ENCODE assay signal across 7 cellular contexts in the genomic region with DNA sequence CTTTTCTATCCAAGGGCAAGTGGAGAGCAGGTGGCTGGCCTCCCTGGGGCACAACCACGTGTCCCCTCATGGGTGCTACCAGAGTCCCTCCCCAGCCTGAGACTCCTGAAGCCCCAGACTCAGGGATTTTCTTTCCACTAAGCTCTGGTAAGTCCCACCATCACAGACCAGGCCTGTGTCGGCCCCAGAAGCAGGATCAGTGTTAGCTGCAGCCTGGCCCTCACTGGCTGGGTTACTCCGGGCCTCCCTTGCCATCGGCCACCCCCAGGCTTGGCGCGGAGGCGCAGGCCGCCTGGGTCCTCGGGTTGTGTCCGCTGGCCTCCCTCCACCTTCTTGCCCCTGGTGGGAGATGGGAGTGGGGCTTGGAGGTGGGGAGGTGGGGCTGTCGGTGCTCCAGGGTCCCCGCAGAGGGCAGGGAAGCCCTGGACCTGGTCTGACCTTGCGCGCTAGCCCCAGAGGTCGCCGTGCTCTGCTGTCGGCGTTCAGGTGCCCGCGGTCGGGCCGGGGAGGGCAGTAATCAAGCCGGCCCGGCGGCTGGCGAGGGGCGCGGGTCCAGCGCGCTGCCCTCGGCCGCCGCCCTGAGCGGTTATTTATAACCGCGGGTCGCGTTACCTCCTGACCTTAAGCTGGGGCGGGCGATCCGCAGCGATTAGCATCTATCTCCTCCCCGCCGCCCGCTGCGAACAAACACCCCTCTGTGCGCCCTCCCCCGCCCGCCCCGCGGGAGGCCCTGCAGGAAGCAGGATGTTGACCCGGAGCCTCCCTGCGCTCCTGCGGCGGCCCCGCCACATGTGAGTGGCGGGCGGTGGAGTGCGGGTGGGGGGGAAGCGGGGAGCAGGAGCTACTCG.
DNase-seq lines count a peak whose midpoint lies in the region; ATAC-seq and TF ChIP-seq lines count a peak whose summit lies in the region.

No MANE protein-coding gene starts in this region.

- 2% methylated on average over 61 of the region's 61 CpGs for WGBS in liver

- ATAC-seq in GM18498 (IDR thresholded peaks at IDR 0.05; ENCODE audit: unreplicated experiment): peak; percentile 50
- no peak for ATAC-seq in GM18870 (IDR thresholded peaks at IDR 0.05; ENCODE audit: unreplicated experiment)

- H3K9ac ChIP-seq in liver (ENCODE audit: low read depth in 1 of 2, low read length in 2 of 2): peak overlapping the region; percentile 63 to 80

- H3K4me1 ChIP-seq in liver (ENCODE audit: control insufficient read depth in 4 of 4, insufficient read depth in 4 of 4, low read length in 3 of 4): peaks cover 26 to 81% (median 61%) of the 10 kb centered on the region in 4 donors

- DNase-seq in NCI-H1930 (lab: John Stamatoyannopoulos, UW) (peak; percentile 15 to 18), coronary artery (ENCODE audit: low spot score) (peak; percentile 78)
- DNase-seq in activated CD4-positive, CD25-positive, alpha-beta regulatory T cell treated with anti-CD3 and anti-CD28 coated beads, Interleukin-2, amount 50 U/mL, for 72 hours: peak; percentile 77
- peak; percentile 74 for DNase-seq in stimulated activated CD4-positive, alpha-beta T cell treated with anti-CD3 and anti-CD28 coated beads, Interleukin-4, amount 100 ng/mL, for 1 hour

- H3K27ac ChIP-seq in coronary artery (peak overlapping the region; percentile 77 to 90), liver (ENCODE audit: low read depth in 1 of 2, low read length in 2 of 2) (peak overlapping the region; percentile 75 to 92)

- TF ChIP-seq RAD21 in liver (IDR thresholded peaks at IDR 0.05): peak; percentile 36 to 64

- H3K27me3 ChIP-seq in liver (ENCODE audit: control insufficient read depth in 4 of 4, insufficient read depth in 4 of 4, low read length in 3 of 4): no peaks in the 10 kb centered on the region

- H3K4me3 ChIP-seq in coronary artery: peak overlapping the region; percentile 63
- H3K4me3 ChIP-seq in liver (ENCODE audit: low read depth in 1 of 3, low read length in 3 of 3): peak overlapping the region; percentile 18 to 59 (median 33)

- no peaks in the 10 kb centered on the region for H3K36me3 ChIP-seq in liver (ENCODE audit: control insufficient read depth in 4 of 4, insufficient read depth in 3 of 4, low read depth in 1 of 4, low read length in 3 of 4)

- no peaks in the 10 kb centered on the region for H3K9me3 ChIP-seq in liver (ENCODE audit: control insufficient read depth in 4 of 4, low read length in 3 of 4)

- TF ChIP-seq CTCF in coronary artery (IDR thresholded peaks at IDR 0.05) (no peak), liver (IDR thresholded peaks at IDR 0.05; ENCODE audit: low read depth, low read length, missing input control) (no peak)

TF ChIP-seq in liver, 16 proteins besides CTCF, POLR2A, EP300 and RAD21:
- peak; percentile 20 for TF ChIP-seq FOXA1 (IDR thresholded peaks at IDR 0.05)
- TF ChIP-seq HNF4G (IDR thresholded peaks at IDR 0.05): peak; percentile 39
- TF ChIP-seq NR2F2 (IDR thresholded peaks at IDR 0.05): peak; percentile 68
- TF ChIP-seq, protein P1, sequence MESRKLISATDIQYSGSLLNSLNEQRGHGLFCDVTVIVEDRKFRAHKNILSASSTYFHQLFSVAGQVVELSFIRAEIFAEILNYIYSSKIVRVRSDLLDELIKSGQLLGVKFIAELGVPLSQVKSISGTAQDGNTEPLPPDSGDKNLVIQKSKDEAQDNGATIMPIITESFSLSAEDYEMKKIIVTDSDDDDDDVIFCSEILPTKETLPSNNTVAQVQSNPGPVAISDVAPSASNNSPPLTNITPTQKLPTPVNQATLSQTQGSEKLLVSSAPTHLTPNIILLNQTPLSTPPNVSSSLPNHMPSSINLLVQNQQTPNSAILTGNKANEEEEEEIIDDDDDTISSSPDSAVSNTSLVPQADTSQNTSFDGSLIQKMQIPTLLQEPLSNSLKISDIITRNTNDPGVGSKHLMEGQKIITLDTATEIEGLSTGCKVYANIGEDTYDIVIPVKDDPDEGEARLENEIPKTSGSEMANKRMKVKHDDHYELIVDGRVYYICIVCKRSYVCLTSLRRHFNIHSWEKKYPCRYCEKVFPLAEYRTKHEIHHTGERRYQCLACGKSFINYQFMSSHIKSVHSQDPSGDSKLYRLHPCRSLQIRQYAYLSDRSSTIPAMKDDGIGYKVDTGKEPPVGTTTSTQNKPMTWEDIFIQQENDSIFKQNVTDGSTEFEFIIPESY (IDR thresholded peaks at IDR 0.05): no peak
- TF ChIP-seq MAX (IDR thresholded peaks at IDR 0.05): peak; percentile 19
- TF ChIP-seq GABPA (IDR thresholded peaks at IDR 0.05 in 1 of 2, conservative IDR thresholded peaks at IDR 0.05 in 1 of 2): peak in 1 of 2 donors; percentile 55
- peak; percentile 49 for TF ChIP-seq YY1 (IDR thresholded peaks at IDR 0.05)
- TF ChIP-seq, protein P2, sequence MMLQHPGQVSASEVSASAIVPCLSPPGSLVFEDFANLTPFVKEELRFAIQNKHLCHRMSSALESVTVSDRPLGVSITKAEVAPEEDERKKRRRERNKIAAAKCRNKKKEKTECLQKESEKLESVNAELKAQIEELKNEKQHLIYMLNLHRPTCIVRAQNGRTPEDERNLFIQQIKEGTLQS (IDR thresholded peaks at IDR 0.05): no peak
- no peak for TF ChIP-seq JUND (IDR thresholded peaks at IDR 0.05)
- TF ChIP-seq TAF1 (conservative IDR thresholded peaks at IDR 0.05): peak; percentile 57
- peak; percentile 53 for TF ChIP-seq FOXA2 (IDR thresholded peaks at IDR 0.05)
- peak; percentile 54 for TF ChIP-seq REST (IDR thresholded peaks at IDR 0.05)
- TF ChIP-seq RXRA (IDR thresholded peaks at IDR 0.05): peak; percentile 81 to 86
- peak; percentile 81 for TF ChIP-seq SP1 (IDR thresholded peaks at IDR 0.05)
- peak in 1 of 2 donors; percentile 35 for TF ChIP-seq EGR1 (IDR thresholded peaks at IDR 0.05; ENCODE audit: low read depth in 2 of 2)
- peak; percentile 39 to 62 for TF ChIP-seq HNF4A (conservative IDR thresholded peaks at IDR 0.05)

Comparison
In these comparisons a context has a peak if more than half of its experiments do, and no peak if none do; other contexts are left out.
1. DNase-seq: peak in every context shown above with its lines; median percentile 78 in coronary artery; 77 in activated CD4-positive, CD25-positive, alpha-beta regulatory T cell treated with anti-CD3 and anti-CD28 coated beads, Interleukin-2, amount 50 U/mL, for 72 hours; 74 in stimulated activated CD4-positive, alpha-beta T cell treated with anti-CD3 and anti-CD28 coated beads, Interleukin-4, amount 100 ng/mL, for 1 hour; 16 in NCI-H1930.